8 cellular contexts compared by ENCODE assay signal in genomic region chr12:92928431-92928961, GRCh38. TPM values are rescaled to one million over a fixed set of nuclear protein-coding genes. Genes with fewer than 3 reads are reported as not detected.
DNase-seq lines count a peak whose midpoint lies in the region; ATAC-seq and TF ChIP-seq lines count a peak whose summit lies in the region.

No MANE protein-coding gene starts in this region.

- peak overlapping the region; percentile 85 for H3K4me3 Mint-ChIP-seq in progenitor cell of endocrine pancreas (ENCODE audit: low read depth)

- ATAC-seq in HG02642 (IDR thresholded peaks at IDR 0.05; ENCODE audit: poor library complexity, unreplicated experiment) (peak; percentile 14), heart left ventricle (peak; percentile 12 to 64 (median 46)), upper lobe of right lung (peak; percentile 65)

- DNase-seq in GM03348 (ENCODE audit: low spot score) (peak; percentile 63), PC-9 (no peak), heart left ventricle (peak; percentile 42 to 81 (median 52)), progenitor cell of endocrine pancreas (ENCODE audit: low spot score, unreplicated experiment) (no peak), upper lobe of right lung (no peak), NCI-H774 (lab: John Stamatoyannopoulos, UW) (no peak)
- peak; percentile 76 for DNase-seq in activated naive CD4-positive, alpha-beta T cell treated with anti-CD3 and anti-CD28 coated beads, Interleukin-2, amount 50 U/mL, for 16 hours

- POLR2A ChIA-PET in PC-9 (lab: Charles Lee; ENCODE audit: unreplicated experiment): interaction anchor here (0.5 kb wide), 1 partner anchor 452 kb away, joined by 4 read pairs; no protein-coding TSS in a partner anchor

- H3K4me2 ChIP-seq in PC-9: peak overlapping the region; percentile 89

- whole genome bisulfite sequencing in heart left ventricle, 4 donors: 0% methylated on average over 12 to 49 of the region's 49 CpGs

- peak overlapping the region; percentile 76 for H3K27ac ChIP-seq in PC-9
- H3K27ac ChIP-seq in heart left ventricle: peak overlapping the region; percentile 92 to 99 (median 98)
- H3K27ac ChIP-seq in upper lobe of right lung: peak overlapping the region; percentile 95

- peaks cover 36% of the 10 kb centered on the region for H3K4me1 Mint-ChIP-seq in progenitor cell of endocrine pancreas (ENCODE audit: low read depth)

- TF ChIP-seq CTCF in PC-9 (conservative IDR thresholded peaks at IDR 0.05): no peak
- no peak for TF ChIP-seq CTCF in heart left ventricle (IDR thresholded peaks at IDR 0.05)
- no peak for TF ChIP-seq CTCF in progenitor cell of endocrine pancreas (IDR thresholded peaks at IDR 0.05; ENCODE audit: unreplicated experiment)
- no peak for TF ChIP-seq CTCF in upper lobe of right lung (IDR thresholded peaks at IDR 0.05)

- H3K4me3 ChIP-seq in PC-9: peak overlapping the region; percentile 59
- peak overlapping the region; percentile 62 to 94 (median 82) for H3K4me3 ChIP-seq in heart left ventricle
- H3K4me3 ChIP-seq in upper lobe of right lung: peak overlapping the region; percentile 68

- H3K9me3 Mint-ChIP-seq in progenitor cell of endocrine pancreas (ENCODE audit: low read depth): no peaks in the 10 kb centered on the region

- no peaks in the 10 kb centered on the region for H3K27me3 ChIP-seq in PC-9 (ENCODE audit: insufficient read depth, low read depth)
- no peaks in the 10 kb centered on the region for H3K27me3 ChIP-seq in heart left ventricle
- H3K27me3 ChIP-seq in upper lobe of right lung: no peaks in the 10 kb centered on the region

- H3K27ac Mint-ChIP-seq in progenitor cell of endocrine pancreas: peak overlapping the region; percentile 96

- peaks cover under 1% of the 10 kb centered on the region for H3K36me3 Mint-ChIP-seq in progenitor cell of endocrine pancreas (ENCODE audit: insufficient read depth)

- H3K4me1 ChIP-seq in PC-9 (replicated peaks; ENCODE audit: insufficient read depth) (peaks cover 40% of the 10 kb centered on the region), heart left ventricle (peaks cover 0 to 55% (median 25%) of the 10 kb centered on the region in 12 donors), upper lobe of right lung (peaks cover 20% of the 10 kb centered on the region)

- no TSS peak for BruUV-seq in PC-9 (replicated peaks; lab: Mats Ljungman, UMichigan)

- peaks cover 38% of the 10 kb centered on the region for H3K79me2 ChIP-seq in PC-9 (ENCODE audit: low read depth)

- CTCF ChIA-PET in PC-9 (lab: Charles Lee): no interaction called here

- peak overlapping the region; percentile 96 for H2AFZ ChIP-seq in PC-9

- H3K9me2 ChIP-seq in PC-9 (ENCODE audit: insufficient read depth): no peaks in the 10 kb centered on the region

- peaks cover 28% of the 10 kb centered on the region for H3F3A ChIP-seq in PC-9 (ENCODE audit: insufficient read depth, low read depth)

- intact Hi-C loops in PC-9 (cut with micrococcal nuclease; ENCODE audit: unreplicated experiment) (loop anchor here (10.0 kb wide), 1 partner anchor 56 kb away; no protein-coding TSS in a partner anchor), heart left ventricle (cut with DNase I) (loop anchor here in 5 of 10 donors (5.0 to 10.0 kb wide), 6 partner anchors 66 to 486 kb away; no protein-coding TSS in a partner anchor), upper lobe of right lung (cut with DNase I) (no loop called here)

- H3K9me3 ChIP-seq in PC-9 (ENCODE audit: insufficient read depth, low read depth) (no peaks in the 10 kb centered on the region; the same call in 1 of the 2 replicates), heart left ventricle (no peaks in the 10 kb centered on the region), upper lobe of right lung (no peaks in the 10 kb centered on the region)

- H3K27me3 Mint-ChIP-seq in progenitor cell of endocrine pancreas: no peaks in the 10 kb centered on the region

- peaks cover 5% of the 10 kb centered on the region; the same call in 1 of the 2 replicates for H4K20me1 ChIP-seq in PC-9 (ENCODE audit: insufficient read depth)

- H3K36me3 ChIP-seq in PC-9 (ENCODE audit: low read depth) (no peaks in the 10 kb centered on the region), heart left ventricle (no peaks in the 10 kb centered on the region), upper lobe of right lung (no peaks in the 10 kb centered on the region)

- no peak for TF ChIP-seq POLR2A in heart left ventricle (IDR thresholded peaks at IDR 0.05)

RNA-seq across cellular contexts. Expression of gene EEA1, which starts 0.6 kb away (rescaled TPM):
- total RNA-seq in PC-9 (2021) (10.1 and 15.7 TPM in 2 replicates), heart left ventricle (10 to 100 TPM; 14.5 to 45.5 (median 29.9) TPM), progenitor cell of endocrine pancreas (19.5 and 19.6 TPM in 2 replicates), upper lobe of right lung (34.4 TPM)
- 1 to 10 TPM; 5.1 to 5.5 TPM for polyA plus RNA-seq in heart left ventricle

Comparison
In these comparisons a context has a peak if more than half of its experiments do, and no peak if none do; other contexts are left out.
1. DNase-seq: peak in GM03348 (single experiment), activated naive CD4-positive, alpha-beta T cell treated with anti-CD3 and anti-CD28 coated beads, Interleukin-2, amount 50 U/mL, for 16 hours (single experiment) and heart left ventricle (5 of 5); none in PC-9 (0 of 2), progenitor cell of endocrine pancreas (single experiment), upper lobe of right lung (single experiment) and NCI-H774 (single experiment).
2. ATAC-seq: peak in every context shown above with its lines; median percentile 65 in upper lobe of right lung; 46 in heart left ventricle; 14 in HG02642.
3. Peak in every context shown above with its lines, with median percentiles within 50 percentile points of each other: H3K27ac ChIP-seq and H3K4me3 ChIP-seq.